1 cellular context compared by ENCODE assay signal in the genomic region with DNA sequence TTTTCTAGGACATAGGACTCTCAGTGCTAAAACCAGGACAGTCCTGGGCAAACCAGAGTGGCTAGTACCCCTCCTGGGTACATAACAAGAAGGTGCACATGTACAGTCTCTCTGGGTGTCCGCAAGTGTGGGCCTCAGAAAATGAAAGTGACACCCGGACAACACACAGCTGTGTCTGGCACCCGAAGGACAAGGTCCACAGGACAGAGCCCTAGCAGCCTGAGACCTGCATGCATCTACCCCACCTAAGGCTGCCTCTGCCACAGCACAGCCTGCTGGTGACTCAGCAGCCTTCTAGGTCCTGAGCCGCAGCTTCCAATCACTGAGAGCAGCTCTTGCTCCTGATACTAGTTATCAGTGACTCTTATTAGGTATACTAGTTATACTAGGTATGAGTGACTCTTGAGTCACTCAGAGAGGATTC.
A peak's percentile ranks its signal among the peaks of the same experiment; 100 is the strongest.
TF ChIP-seq lines count a peak whose summit lies in the region.

No MANE protein-coding gene starts in this region.

TF ChIP-seq in HepG2, 621 proteins besides CTCF, POLR2A, EP300 and RAD21 (continued from another document and continues in another):
- TF ChIP-seq, protein P1, sequence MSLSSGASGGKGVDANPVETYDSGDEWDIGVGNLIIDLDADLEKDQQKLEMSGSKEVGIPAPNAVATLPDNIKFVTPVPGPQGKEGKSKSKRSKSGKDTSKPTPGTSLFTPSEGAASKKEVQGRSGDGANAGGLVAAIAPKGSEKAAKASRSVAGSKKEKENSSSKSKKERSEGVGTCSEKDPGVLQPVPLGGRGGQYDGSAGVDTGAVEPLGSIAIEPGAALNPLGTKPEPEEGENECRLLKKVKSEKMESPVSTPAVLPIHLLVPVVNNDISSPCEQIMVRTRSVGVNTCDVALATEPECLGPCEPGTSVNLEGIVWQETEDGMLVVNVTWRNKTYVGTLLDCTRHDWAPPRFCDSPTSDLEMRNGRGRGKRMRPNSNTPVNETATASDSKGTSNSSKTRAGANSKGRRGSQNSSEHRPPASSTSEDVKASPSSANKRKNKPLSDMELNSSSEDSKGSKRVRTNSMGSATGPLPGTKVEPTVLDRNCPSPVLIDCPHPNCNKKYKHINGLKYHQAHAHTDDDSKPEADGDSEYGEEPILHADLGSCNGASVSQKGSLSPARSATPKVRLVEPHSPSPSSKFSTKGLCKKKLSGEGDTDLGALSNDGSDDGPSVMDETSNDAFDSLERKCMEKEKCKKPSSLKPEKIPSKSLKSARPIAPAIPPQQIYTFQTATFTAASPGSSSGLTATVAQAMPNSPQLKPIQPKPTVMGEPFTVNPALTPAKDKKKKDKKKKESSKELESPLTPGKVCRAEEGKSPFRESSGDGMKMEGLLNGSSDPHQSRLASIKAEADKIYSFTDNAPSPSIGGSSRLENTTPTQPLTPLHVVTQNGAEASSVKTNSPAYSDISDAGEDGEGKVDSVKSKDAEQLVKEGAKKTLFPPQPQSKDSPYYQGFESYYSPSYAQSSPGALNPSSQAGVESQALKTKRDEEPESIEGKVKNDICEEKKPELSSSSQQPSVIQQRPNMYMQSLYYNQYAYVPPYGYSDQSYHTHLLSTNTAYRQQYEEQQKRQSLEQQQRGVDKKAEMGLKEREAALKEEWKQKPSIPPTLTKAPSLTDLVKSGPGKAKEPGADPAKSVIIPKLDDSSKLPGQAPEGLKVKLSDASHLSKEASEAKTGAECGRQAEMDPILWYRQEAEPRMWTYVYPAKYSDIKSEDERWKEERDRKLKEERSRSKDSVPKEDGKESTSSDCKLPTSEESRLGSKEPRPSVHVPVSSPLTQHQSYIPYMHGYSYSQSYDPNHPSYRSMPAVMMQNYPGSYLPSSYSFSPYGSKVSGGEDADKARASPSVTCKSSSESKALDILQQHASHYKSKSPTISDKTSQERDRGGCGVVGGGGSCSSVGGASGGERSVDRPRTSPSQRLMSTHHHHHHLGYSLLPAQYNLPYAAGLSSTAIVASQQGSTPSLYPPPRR (CRISPR knock-in tag; IDR thresholded peaks at IDR 0.05; ENCODE audit: borderline replicate concordance), result peak; percentile 25; the same call in 1 of the 2 replicates
- no peak for TF ChIP-seq ZNF446 (CRISPR knock-in tag; IDR thresholded peaks at IDR 0.05)
- TF ChIP-seq, protein P2, sequence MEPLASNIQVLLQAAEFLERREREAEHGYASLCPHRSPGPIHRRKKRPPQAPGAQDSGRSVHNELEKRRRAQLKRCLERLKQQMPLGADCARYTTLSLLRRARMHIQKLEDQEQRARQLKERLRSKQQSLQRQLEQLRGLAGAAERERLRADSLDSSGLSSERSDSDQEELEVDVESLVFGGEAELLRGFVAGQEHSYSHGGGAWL (CRISPR knock-in tag; IDR thresholded peaks at IDR 0.05), result no peak
- TF ChIP-seq SRSF9 (IDR thresholded peaks at IDR 0.05; ENCODE audit: borderline replicate concordance, insufficient read depth, low read depth, low read length, poor library complexity, severe bottlenecking), result no peak
- no peak for TF ChIP-seq ZNF530 (CRISPR knock-in tag; IDR thresholded peaks at IDR 0.05; ENCODE audit: low read depth)
- TF ChIP-seq, protein P3, sequence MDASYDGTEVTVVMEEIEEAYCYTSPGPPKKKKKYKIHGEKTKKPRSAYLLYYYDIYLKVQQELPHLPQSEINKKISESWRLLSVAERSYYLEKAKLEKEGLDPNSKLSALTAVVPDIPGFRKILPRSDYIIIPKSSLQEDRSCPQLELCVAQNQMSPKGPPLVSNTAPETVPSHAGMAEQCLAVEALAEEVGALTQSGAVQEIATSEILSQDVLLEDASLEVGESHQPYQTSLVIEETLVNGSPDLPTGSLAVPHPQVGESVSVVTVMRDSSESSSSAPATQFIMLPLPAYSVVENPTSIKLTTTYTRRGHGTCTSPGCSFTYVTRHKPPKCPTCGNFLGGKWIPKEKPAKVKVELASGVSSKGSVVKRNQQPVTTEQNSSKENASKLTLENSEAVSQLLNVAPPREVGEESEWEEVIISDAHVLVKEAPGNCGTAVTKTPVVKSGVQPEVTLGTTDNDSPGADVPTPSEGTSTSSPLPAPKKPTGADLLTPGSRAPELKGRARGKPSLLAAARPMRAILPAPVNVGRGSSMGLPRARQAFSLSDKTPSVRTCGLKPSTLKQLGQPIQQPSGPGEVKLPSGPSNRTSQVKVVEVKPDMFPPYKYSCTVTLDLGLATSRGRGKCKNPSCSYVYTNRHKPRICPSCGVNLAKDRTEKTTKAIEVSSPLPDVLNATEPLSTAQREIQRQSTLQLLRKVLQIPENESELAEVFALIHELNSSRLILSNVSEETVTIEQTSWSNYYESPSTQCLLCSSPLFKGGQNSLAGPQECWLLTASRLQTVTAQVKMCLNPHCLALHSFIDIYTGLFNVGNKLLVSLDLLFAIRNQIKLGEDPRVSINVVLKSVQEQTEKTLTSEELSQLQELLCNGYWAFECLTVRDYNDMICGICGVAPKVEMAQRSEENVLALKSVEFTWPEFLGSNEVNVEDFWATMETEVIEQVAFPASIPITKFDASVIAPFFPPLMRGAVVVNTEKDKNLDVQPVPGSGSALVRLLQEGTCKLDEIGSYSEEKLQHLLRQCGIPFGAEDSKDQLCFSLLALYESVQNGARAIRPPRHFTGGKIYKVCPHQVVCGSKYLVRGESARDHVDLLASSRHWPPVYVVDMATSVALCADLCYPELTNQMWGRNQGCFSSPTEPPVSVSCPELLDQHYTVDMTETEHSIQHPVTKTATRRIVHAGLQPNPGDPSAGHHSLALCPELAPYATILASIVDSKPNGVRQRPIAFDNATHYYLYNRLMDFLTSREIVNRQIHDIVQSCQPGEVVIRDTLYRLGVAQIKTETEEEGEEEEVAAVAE (CRISPR knock-in tag; IDR thresholded peaks at IDR 0.05; ENCODE audit: borderline replicate concordance), result no peak
- TF ChIP-seq KDM3A (CRISPR knock-in tag; IDR thresholded peaks at IDR 0.05; ENCODE audit: low read depth), result peak; percentile 54; the same call in 1 of the 2 replicates
- TF ChIP-seq RARG (CRISPR knock-in tag; IDR thresholded peaks at IDR 0.05; ENCODE audit: low read depth), result no peak
- TF ChIP-seq ZZZ3 (CRISPR knock-in tag; IDR thresholded peaks at IDR 0.05; ENCODE audit: borderline replicate concordance), result no peak
- TF ChIP-seq ZNF713 (CRISPR knock-in tag; IDR thresholded peaks at IDR 0.05), result no peak
- TF ChIP-seq FOXK2 (IDR thresholded peaks at IDR 0.05), result no peak
- no peak for TF ChIP-seq NR2F1 (CRISPR knock-in tag; IDR thresholded peaks at IDR 0.05)
- peak; percentile 49; the same call in 1 of the 2 replicates for TF ChIP-seq NFE2L1 (CRISPR knock-in tag; IDR thresholded peaks at IDR 0.05; ENCODE audit: borderline replicate concordance)
- TF ChIP-seq, protein P4, sequence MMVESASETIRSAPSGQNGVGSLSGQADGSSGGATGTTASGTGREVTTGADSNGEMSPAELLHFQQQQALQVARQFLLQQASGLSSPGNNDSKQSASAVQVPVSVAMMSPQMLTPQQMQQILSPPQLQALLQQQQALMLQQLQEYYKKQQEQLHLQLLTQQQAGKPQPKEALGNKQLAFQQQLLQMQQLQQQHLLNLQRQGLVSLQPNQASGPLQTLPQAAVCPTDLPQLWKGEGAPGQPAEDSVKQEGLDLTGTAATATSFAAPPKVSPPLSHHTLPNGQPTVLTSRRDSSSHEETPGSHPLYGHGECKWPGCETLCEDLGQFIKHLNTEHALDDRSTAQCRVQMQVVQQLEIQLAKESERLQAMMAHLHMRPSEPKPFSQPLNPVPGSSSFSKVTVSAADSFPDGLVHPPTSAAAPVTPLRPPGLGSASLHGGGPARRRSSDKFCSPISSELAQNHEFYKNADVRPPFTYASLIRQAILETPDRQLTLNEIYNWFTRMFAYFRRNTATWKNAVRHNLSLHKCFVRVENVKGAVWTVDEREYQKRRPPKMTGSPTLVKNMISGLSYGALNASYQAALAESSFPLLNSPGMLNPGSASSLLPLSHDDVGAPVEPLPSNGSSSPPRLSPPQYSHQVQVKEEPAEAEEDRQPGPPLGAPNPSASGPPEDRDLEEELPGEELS (CRISPR knock-in tag; IDR thresholded peaks at IDR 0.05), result peak; percentile 30; the same call in 1 of the 2 replicates
- 0 out of 2 replicates have a peak, but pooled peaks have one; percentile 26 for TF ChIP-seq ZNF431 (CRISPR knock-in tag; IDR thresholded peaks at IDR 0.05; ENCODE audit: borderline replicate concordance, low read depth)
- no peak for TF ChIP-seq ZNF354B (CRISPR knock-in tag; IDR thresholded peaks at IDR 0.05)
- no peak for TF ChIP-seq ZSCAN20 (CRISPR knock-in tag; IDR thresholded peaks at IDR 0.05; ENCODE audit: borderline replicate concordance)
- TF ChIP-seq, protein P5, sequence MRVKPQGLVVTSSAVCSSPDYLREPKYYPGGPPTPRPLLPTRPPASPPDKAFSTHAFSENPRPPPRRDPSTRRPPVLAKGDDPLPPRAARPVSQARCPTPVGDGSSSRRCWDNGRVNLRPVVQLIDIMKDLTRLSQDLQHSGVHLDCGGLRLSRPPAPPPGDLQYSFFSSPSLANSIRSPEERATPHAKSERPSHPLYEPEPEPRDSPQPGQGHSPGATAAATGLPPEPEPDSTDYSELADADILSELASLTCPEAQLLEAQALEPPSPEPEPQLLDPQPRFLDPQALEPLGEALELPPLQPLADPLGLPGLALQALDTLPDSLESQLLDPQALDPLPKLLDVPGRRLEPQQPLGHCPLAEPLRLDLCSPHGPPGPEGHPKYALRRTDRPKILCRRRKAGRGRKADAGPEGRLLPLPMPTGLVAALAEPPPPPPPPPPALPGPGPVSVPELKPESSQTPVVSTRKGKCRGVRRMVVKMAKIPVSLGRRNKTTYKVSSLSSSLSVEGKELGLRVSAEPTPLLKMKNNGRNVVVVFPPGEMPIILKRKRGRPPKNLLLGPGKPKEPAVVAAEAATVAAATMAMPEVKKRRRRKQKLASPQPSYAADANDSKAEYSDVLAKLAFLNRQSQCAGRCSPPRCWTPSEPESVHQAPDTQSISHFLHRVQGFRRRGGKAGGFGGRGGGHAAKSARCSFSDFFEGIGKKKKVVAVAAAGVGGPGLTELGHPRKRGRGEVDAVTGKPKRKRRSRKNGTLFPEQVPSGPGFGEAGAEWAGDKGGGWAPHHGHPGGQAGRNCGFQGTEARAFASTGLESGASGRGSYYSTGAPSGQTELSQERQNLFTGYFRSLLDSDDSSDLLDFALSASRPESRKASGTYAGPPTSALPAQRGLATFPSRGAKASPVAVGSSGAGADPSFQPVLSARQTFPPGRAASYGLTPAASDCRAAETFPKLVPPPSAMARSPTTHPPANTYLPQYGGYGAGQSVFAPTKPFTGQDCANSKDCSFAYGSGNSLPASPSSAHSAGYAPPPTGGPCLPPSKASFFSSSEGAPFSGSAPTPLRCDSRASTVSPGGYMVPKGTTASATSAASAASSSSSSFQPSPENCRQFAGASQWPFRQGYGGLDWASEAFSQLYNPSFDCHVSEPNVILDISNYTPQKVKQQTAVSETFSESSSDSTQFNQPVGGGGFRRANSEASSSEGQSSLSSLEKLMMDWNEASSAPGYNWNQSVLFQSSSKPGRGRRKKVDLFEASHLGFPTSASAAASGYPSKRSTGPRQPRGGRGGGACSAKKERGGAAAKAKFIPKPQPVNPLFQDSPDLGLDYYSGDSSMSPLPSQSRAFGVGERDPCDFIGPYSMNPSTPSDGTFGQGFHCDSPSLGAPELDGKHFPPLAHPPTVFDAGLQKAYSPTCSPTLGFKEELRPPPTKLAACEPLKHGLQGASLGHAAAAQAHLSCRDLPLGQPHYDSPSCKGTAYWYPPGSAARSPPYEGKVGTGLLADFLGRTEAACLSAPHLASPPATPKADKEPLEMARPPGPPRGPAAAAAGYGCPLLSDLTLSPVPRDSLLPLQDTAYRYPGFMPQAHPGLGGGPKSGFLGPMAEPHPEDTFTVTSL (CRISPR knock-in tag; IDR thresholded peaks at IDR 0.05; ENCODE audit: borderline replicate concordance), result no peak
- TF ChIP-seq ZNF136 (CRISPR knock-in tag; IDR thresholded peaks at IDR 0.05; ENCODE audit: low read depth), result no peak
- TF ChIP-seq TEAD2 (CRISPR knock-in tag; IDR thresholded peaks at IDR 0.05), result no peak
- no peak for TF ChIP-seq SCMH1 (CRISPR knock-in tag; IDR thresholded peaks at IDR 0.05; ENCODE audit: borderline replicate concordance)
- TF ChIP-seq ATF7-NPFF (CRISPR knock-in tag; IDR thresholded peaks at IDR 0.05; ENCODE audit: low read depth), result no peak
- TF ChIP-seq, protein P6, sequence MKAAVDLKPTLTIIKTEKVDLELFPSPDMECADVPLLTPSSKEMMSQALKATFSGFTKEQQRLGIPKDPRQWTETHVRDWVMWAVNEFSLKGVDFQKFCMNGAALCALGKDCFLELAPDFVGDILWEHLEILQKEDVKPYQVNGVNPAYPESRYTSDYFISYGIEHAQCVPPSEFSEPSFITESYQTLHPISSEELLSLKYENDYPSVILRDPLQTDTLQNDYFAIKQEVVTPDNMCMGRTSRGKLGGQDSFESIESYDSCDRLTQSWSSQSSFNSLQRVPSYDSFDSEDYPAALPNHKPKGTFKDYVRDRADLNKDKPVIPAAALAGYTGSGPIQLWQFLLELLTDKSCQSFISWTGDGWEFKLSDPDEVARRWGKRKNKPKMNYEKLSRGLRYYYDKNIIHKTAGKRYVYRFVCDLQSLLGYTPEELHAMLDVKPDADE (CRISPR knock-in tag; IDR thresholded peaks at IDR 0.05), result no peak
- no peak for TF ChIP-seq ZNF143 (CRISPR knock-in tag; IDR thresholded peaks at IDR 0.05)
- TF ChIP-seq, protein P7, sequence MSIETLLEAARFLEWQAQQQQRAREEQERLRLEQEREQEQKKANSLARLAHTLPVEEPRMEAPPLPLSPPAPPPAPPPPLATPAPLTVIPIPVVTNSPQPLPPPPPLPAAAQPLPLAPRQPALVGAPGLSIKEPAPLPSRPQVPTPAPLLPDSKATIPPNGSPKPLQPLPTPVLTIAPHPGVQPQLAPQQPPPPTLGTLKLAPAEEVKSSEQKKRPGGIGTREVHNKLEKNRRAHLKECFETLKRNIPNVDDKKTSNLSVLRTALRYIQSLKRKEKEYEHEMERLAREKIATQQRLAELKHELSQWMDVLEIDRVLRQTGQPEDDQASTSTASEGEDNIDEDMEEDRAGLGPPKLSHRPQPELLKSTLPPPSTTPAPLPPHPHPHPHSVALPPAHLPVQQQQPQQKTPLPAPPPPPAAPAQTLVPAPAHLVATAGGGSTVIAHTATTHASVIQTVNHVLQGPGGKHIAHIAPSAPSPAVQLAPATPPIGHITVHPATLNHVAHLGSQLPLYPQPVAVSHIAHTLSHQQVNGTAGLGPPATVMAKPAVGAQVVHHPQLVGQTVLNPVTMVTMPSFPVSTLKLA (IDR thresholded peaks at IDR 0.05), result no peak
- no peak for TF ChIP-seq RFXAP (CRISPR knock-in tag; IDR thresholded peaks at IDR 0.05; ENCODE audit: borderline replicate concordance)
- no peak for TF ChIP-seq NFKBIZ (CRISPR knock-in tag; IDR thresholded peaks at IDR 0.05)
- TF ChIP-seq ZNF615 (CRISPR knock-in tag; IDR thresholded peaks at IDR 0.05; ENCODE audit: borderline replicate concordance), result no peak
- peak; percentile 30; the same call in 1 of the 2 replicates for TF ChIP-seq ZNF652 (CRISPR knock-in tag; IDR thresholded peaks at IDR 0.05; ENCODE audit: borderline replicate concordance, low read depth)
- TF ChIP-seq POLR2AphosphoS5 (IDR thresholded peaks at IDR 0.05; ENCODE audit: low read depth, low read length), result peak; percentile 49; the same call in 1 of the 2 replicates
- TF ChIP-seq ZNF263 (CRISPR knock-in tag; IDR thresholded peaks at IDR 0.05), result no peak
- TF ChIP-seq SNAPC2 (CRISPR knock-in tag; IDR thresholded peaks at IDR 0.05), result 0 out of 2 replicates have a peak, but pooled peaks have one; percentile 64
